Comparison of ENCODE assay signal across 8 cellular contexts in genomic region chr15:74616996-74617395, GRCh38. TPM values are rescaled to one million over a fixed set of nuclear protein-coding genes. Genes with fewer than 3 reads are reported as not detected.
DNase-seq lines count a peak whose midpoint lies in the region; ATAC-seq and TF ChIP-seq lines count a peak whose summit lies in the region.

No MANE protein-coding gene starts in this region.

- POLR2A ChIA-PET in SK-N-SH (lab: Yijun Ruan, JAX), result interaction anchor here (0.9 to 4.3 kb wide), 3 partner anchors 10 to 76 kb away, joined by 4 to 33 read pairs (median 21); partner anchors contain the start of gene ARID3B

- no peaks in the 10 kb centered on the region for H3K27me3 ChIP-seq in SK-N-SH (ENCODE audit: insufficient read depth)
- H3K27me3 ChIP-seq in subcutaneous abdominal adipose tissue (ENCODE audit: control insufficient read depth in 5 of 5, insufficient read depth in 4 of 5, low read length in 5 of 5), result no peaks in the 10 kb centered on the region

- no peak for TF ChIP-seq CTCF in SK-N-SH (IDR thresholded peaks at IDR 0.05)

- peak overlapping the region; percentile 98 to 99 for H3K4me3 ChIP-seq in SK-N-SH (ENCODE audit: low read depth in 2 of 2, low read length in 1 of 2)
- H3K4me3 ChIP-seq in iPS-18c (ENCODE audit: insufficient read depth, low read depth, low read length), result peak overlapping the region; percentile 91; the same call in 1 of the 2 replicates
- peak overlapping the region; percentile 80 to 98 (median 91) for H3K4me3 ChIP-seq in subcutaneous abdominal adipose tissue (ENCODE audit: low read depth in 1 of 5, low read length in 5 of 5)

- H3K4me1 Mint-ChIP-seq in activated T-helper 2 cell treated with anti-CD3 and anti-CD28 coated beads, Interferon-gamma antibody, Interleukin-2, Interleukin-4, amounts not matched to agents 10 μg/mL and 5 μg/mL and 100 μg/mL, durations not matched to agents 14 hours and 24 hours and 36 hours (ENCODE audit: low read depth), result peaks cover 34% of the 10 kb centered on the region

- H3K27me3 Mint-ChIP-seq in activated T-helper 2 cell treated with anti-CD3 and anti-CD28 coated beads, Interferon-gamma antibody, Interleukin-2, Interleukin-4, amounts not matched to agents 10 μg/mL and 5 μg/mL and 100 μg/mL, durations not matched to agents 14 hours and 24 hours and 36 hours (ENCODE audit: low read depth), result no peaks in the 10 kb centered on the region

- no peaks in the 10 kb centered on the region for H3K9me3 Mint-ChIP-seq in activated T-helper 2 cell treated with anti-CD3 and anti-CD28 coated beads, Interferon-gamma antibody, Interleukin-2, Interleukin-4, amounts not matched to agents 10 μg/mL and 5 μg/mL and 100 μg/mL, durations not matched to agents 14 hours and 24 hours and 36 hours

- peak overlapping the region; percentile 98 for H3K9ac ChIP-seq in SK-N-SH
- H3K9ac ChIP-seq in subcutaneous abdominal adipose tissue (ENCODE audit: low read length in 5 of 5), result peak overlapping the region; percentile 93 to 100 (median 100)

- H3K9me3 ChIP-seq in SK-N-SH, result no peaks in the 10 kb centered on the region
- H3K9me3 ChIP-seq in iPS-18c (ENCODE audit: control insufficient read depth, insufficient read depth, low read length), result no peaks in the 10 kb centered on the region
- no peaks in the 10 kb centered on the region for H3K9me3 ChIP-seq in subcutaneous abdominal adipose tissue (ENCODE audit: control insufficient read depth in 5 of 5, low read length in 5 of 5)

- in situ Hi-C loops in KBM-7 (cut with MboI; ENCODE audit: low pct_unique_long_range_greater_than_20kb, low sequenced_read_pairs), result no loop called here

- H3K36me3 Mint-ChIP-seq in activated T-helper 2 cell treated with anti-CD3 and anti-CD28 coated beads, Interferon-gamma antibody, Interleukin-2, Interleukin-4, amounts not matched to agents 10 μg/mL and 5 μg/mL and 100 μg/mL, durations not matched to agents 14 hours and 24 hours and 36 hours (ENCODE audit: low read depth), result peaks cover 40% of the 10 kb centered on the region

- ATAC-seq in SK-N-SH treated with all-trans-retinoic acid at 6 μM for 48 hours (no peak), HG03565 (IDR thresholded peaks at IDR 0.05; ENCODE audit: unreplicated experiment) (no peak)

- peak overlapping the region; percentile 87 to 92; a peak in 2 of 4 replicates for H3K27ac ChIP-seq in SK-N-SH (ENCODE audit: low read depth in 2 of 2, low read length in 1 of 2)
- peak overlapping the region; percentile 96 for H3K27ac ChIP-seq in subcutaneous abdominal adipose tissue (ENCODE audit: low read depth, low read length)

- peaks cover 72% of the 10 kb centered on the region for H3K79me2 ChIP-seq in SK-N-SH (ENCODE audit: insufficient read depth)

- H2AFZ ChIP-seq in SK-N-SH (ENCODE audit: low read depth), result no peak overlapping the region

- DNase-seq in SK-N-SH, result no peak
- no peak for DNase-seq in activated T-helper 2 cell treated with anti-CD3 and anti-CD28 coated beads, Interferon-gamma antibody, Interleukin-2, Interleukin-4, amounts not matched to agents 10 μg/mL and 5 μg/mL and 100 μg/mL, durations not matched to agents 14 hours and 24 hours and 36 hours (ENCODE audit: low spot score)
- DNase-seq in KBM-7, result no peak
- no peak for DNase-seq in medulla oblongata (ENCODE audit: extremely low spot score)

- peaks cover 0 to 24% of the 10 kb centered on the region in 2 experiments; a peak in 2 of 4 replicates for H3K4me1 ChIP-seq in SK-N-SH (ENCODE audit: control insufficient read depth in 1 of 2, insufficient read depth in 2 of 2, low read depth in 1 of 2, low read length in 1 of 2)
- H3K4me1 ChIP-seq in subcutaneous abdominal adipose tissue (ENCODE audit: control insufficient read depth in 5 of 5, insufficient read depth in 5 of 5, low read length in 5 of 5), result peaks cover 9 to 68% (median 58%) of the 10 kb centered on the region in 5 donors

- CTCF ChIA-PET in SK-N-SH (lab: Yijun Ruan, JAX), result interaction anchor here (0.9 to 39.4 kb wide), 10 partner anchors 9 to 333 kb away, joined by 3 to 1109 read pairs (median 4); partner anchors contain the start of genes ARID3B and CSK

- no peak for TF ChIP-seq RAD21 in SK-N-SH (IDR thresholded peaks at IDR 0.05; ENCODE audit: low read length)

- H3K27ac Mint-ChIP-seq in activated T-helper 2 cell treated with anti-CD3 and anti-CD28 coated beads, Interferon-gamma antibody, Interleukin-2, Interleukin-4, amounts not matched to agents 10 μg/mL and 5 μg/mL and 100 μg/mL, durations not matched to agents 14 hours and 24 hours and 36 hours, result peak overlapping the region; percentile 87

- peaks cover 61% of the 10 kb centered on the region for H4K20me1 ChIP-seq in SK-N-SH (ENCODE audit: insufficient read depth)

- TF ChIP-seq EP300 in SK-N-SH (IDR thresholded peaks at IDR 0.05; ENCODE audit: borderline replicate concordance in 1 of 2, low read depth in 1 of 2, low read length in 1 of 2), result no peak

- H3K36me3 ChIP-seq in SK-N-SH (replicated peaks in 1 of 2; ENCODE audit: control insufficient read depth in 1 of 2, insufficient read depth in 2 of 2, low read length in 1 of 2) (peaks cover 7 to 37% of the 10 kb centered on the region in 2 experiments), subcutaneous abdominal adipose tissue (ENCODE audit: control insufficient read depth in 5 of 5, insufficient read depth in 5 of 5, low read length in 5 of 5) (peaks cover 0 to 36% (median 31%) of the 10 kb centered on the region in 5 donors)

- peak overlapping the region; percentile 96 for H3K4me2 ChIP-seq in SK-N-SH

- H3K4me3 Mint-ChIP-seq in activated T-helper 2 cell treated with anti-CD3 and anti-CD28 coated beads, Interferon-gamma antibody, Interleukin-2, Interleukin-4, amounts not matched to agents 10 μg/mL and 5 μg/mL and 100 μg/mL, durations not matched to agents 14 hours and 24 hours and 36 hours (ENCODE audit: low read depth), result peak overlapping the region; percentile 96

- H3K9me2 ChIP-seq in SK-N-SH, result no peaks in the 10 kb centered on the region

- intact Hi-C loops in activated T-helper 2 cell treated with anti-CD3 and anti-CD28 coated beads, Interferon-gamma antibody, Interleukin-2, Interleukin-4, amounts not matched to agents 10 μg/mL and 5 μg/mL and 100 μg/mL, durations not matched to agents 14 hours and 24 hours and 36 hours (cut with micrococcal nuclease), result no loop called here

- H3F3A ChIP-seq in SK-N-SH (replicated peaks; ENCODE audit: insufficient read depth), result peaks cover 23% of the 10 kb centered on the region

TF ChIP-seq in SK-N-SH, 30 proteins besides CTCF, POLR2A, EP300 and RAD21:
- TF ChIP-seq GATA2 (CRISPR knock-in tag; IDR thresholded peaks at IDR 0.05) (peak; percentile 32; the same call in 1 of the 2 replicates), CHD2 (IDR thresholded peaks at IDR 0.05; ENCODE audit: low read length, partially characterized antibody) (no peak), SIN3A (IDR thresholded peaks at IDR 0.05; ENCODE audit: borderline replicate concordance, low read depth, low read length) (no peak), FOXM1 (IDR thresholded peaks at IDR 0.05; ENCODE audit: low read depth) (no peak), TCF12 (IDR thresholded peaks at IDR 0.05) (no peak), FOSL2 (IDR thresholded peaks at IDR 0.05; ENCODE audit: borderline replicate concordance, low read depth) (no peak), MXI1 (IDR thresholded peaks at IDR 0.05; ENCODE audit: low read depth, low read length) (0 out of 2 replicates have a peak, but pooled peaks have one; percentile 29), TEAD4 (IDR thresholded peaks at IDR 0.05; ENCODE audit: borderline replicate concordance, insufficient read depth) (no peak), MAX (IDR thresholded peaks at IDR 0.05; ENCODE audit: low read depth) (no peak), MEF2A (IDR thresholded peaks at IDR 0.05; ENCODE audit: borderline replicate concordance, low read depth) (no peak)

TF ChIP-seq in SK-N-SH treated with all-trans-retinoic acid at 6 μM for 48 hours, 23 proteins besides CTCF, POLR2A, EP300 and RAD21 (continues in another document):
- TF ChIP-seq TOX (CRISPR knock-in tag; IDR thresholded peaks at IDR 0.05; ENCODE audit: borderline replicate concordance) (no peak), CSDC2 (CRISPR knock-in tag; IDR thresholded peaks at IDR 0.05) (no peak), ZC3H10 (CRISPR knock-in tag; IDR thresholded peaks at IDR 0.05) (no peak), ISL1 (CRISPR knock-in tag; IDR thresholded peaks at IDR 0.05) (no peak), CSRNP3 (CRISPR knock-in tag; IDR thresholded peaks at IDR 0.05) (no peak), ZNF565 (CRISPR knock-in tag; conservative IDR thresholded peaks at IDR 0.05; ENCODE audit: low read depth) (no peak), ARNTL (CRISPR knock-in tag; IDR thresholded peaks at IDR 0.05; ENCODE audit: borderline replicate concordance, low read depth) (no peak), CREB5 (CRISPR knock-in tag; IDR thresholded peaks at IDR 0.05; ENCODE audit: low read depth) (no peak), OSR1 (CRISPR knock-in tag; IDR thresholded peaks at IDR 0.05) (no peak), SNAI2 (CRISPR knock-in tag; IDR thresholded peaks at IDR 0.05) (no peak)

RNA-seq across cellular contexts. Expression of gene CLK3, which starts 1.4 kb away (rescaled TPM):
- polyA plus RNA-seq in SK-N-SH (2012; rRNA removed), result 67.7 and 72.4 TPM in 2 replicates
- polyA plus RNA-seq in SK-N-SH (2012; cell fraction: cytosol; rRNA removed), result 32.3 and 44.4 TPM in 2 replicates
- 210 and 306 TPM in 2 replicates for polyA plus RNA-seq in SK-N-SH (2012; cell fraction: nucleus; rRNA removed)
- 119 and 122 TPM in 2 replicates for total RNA-seq in activated T-helper 2 cell treated with anti-CD3 and anti-CD28 coated beads, Interferon-gamma antibody, Interleukin-2, Interleukin-4, amounts not matched to agents 10 μg/mL and 5 μg/mL and 100 μg/mL, durations not matched to agents 14 hours and 24 hours and 36 hours
